In the genomic region with DNA sequence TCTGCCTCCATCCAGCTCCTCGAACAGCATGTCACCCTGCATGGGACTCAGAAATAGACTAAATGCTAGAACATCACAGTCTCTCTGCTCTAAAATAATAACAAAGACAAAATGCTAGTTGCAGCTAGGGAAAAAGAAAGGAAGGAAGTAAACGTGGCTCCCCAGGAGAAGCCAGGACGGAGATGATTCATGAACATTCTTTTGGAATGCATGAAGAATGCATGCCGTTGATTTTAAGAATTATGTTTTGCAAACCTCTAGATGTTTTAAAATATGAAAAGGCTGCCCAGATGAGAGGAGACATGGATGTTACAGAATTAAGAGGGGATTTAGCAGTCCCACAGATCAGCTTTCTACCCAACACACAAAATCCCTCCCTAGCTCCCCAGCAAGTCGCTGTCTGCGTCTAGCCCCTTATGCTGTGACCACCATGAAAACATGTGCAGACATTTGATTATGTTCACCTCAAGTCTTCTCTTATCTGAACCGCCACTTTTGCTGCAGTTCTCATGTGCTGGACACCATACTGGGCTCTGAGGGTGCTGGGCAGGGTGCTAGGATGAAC, we compare ENCODE assay signal across 14 cellular contexts.
A peak's percentile ranks its signal among the peaks of the same experiment; 100 is the strongest.
DNase-seq lines count a peak whose midpoint lies in the region; ATAC-seq and TF ChIP-seq lines count a peak whose summit lies in the region.
"Had no signal": no experiment of that assay in that cellular context is flagged by ENCODE, and none has a peak within 500 bp of the region (broad histone marks: within the 10 kb centered on the region; RNA-seq: fewer than 3 reads in every experiment).

No MANE protein-coding gene starts in this region.

- H3K36me3 ChIP-seq in SJCRH30: no peaks in the 10 kb centered on the region
- H3K36me3 ChIP-seq: MG63, prostate gland had no signal

- ATAC-seq in HG03135 (IDR thresholded peaks at IDR 0.05; ENCODE audit: unreplicated experiment): no peak
- no peak for ATAC-seq in GM19463 (IDR thresholded peaks at IDR 0.05; ENCODE audit: unreplicated experiment)
- ATAC-seq: stimulated activated naive CD8-positive, alpha-beta T cell treated with anti-CD3 and anti-CD28 coated beads, Interleukin-15, amount 100 ng/mL, for 72 hours; T-cell had no signal

- no peak for TF ChIP-seq CTCF in epithelial cell of esophagus (IDR thresholded peaks at IDR 0.05; ENCODE audit: insufficient read depth, low read depth, low read length, missing control alignments)

- peak; percentile 63 for DNase-seq in Daoy (ENCODE audit: low read depth)
- DNase-seq in SJCRH30: peak; percentile 74 to 75
- peak; percentile 8 for DNase-seq in epithelial cell of esophagus (ENCODE audit: low read depth)
- DNase-seq in skeletal muscle cell (ENCODE audit: low read depth): peak; percentile 19
- DNase-seq in Ammon's horn (ENCODE audit: low spot score): no peak
- DNase-seq in OCI-M1 (lab: John Stamatoyannopoulos, UW): no peak
- DNase-seq: MG63; midbrain; NCI-H2081; stimulated activated naive CD8-positive, alpha-beta T cell treated with anti-CD3 and anti-CD28 coated beads, Interleukin-15, amount 100 ng/mL, for 72 hours; T-cell had no signal

- peak overlapping the region; percentile 94 for H3K27ac ChIP-seq in SJCRH30
- H3K27ac ChIP-seq: prostate gland had no signal

- peaks cover 62% of the 10 kb centered on the region for H3K4me1 ChIP-seq in SJCRH30
- H3K4me1 ChIP-seq: prostate gland had no signal

- H3K27me3 ChIP-seq in SJCRH30: no peaks in the 10 kb centered on the region
- H3K27me3 ChIP-seq: MG63 had no signal

- H3K9me3 ChIP-seq in SJCRH30 (replicated peaks): no peaks in the 10 kb centered on the region
- H3K9me3 ChIP-seq: MG63, prostate gland had no signal

- H3K4me3 ChIP-seq in SJCRH30: no peak overlapping the region
- H3K4me3 ChIP-seq in epithelial cell of esophagus (ENCODE audit: low read length): no peak overlapping the region
- no peak overlapping the region for H3K4me3 ChIP-seq in skeletal muscle cell (ENCODE audit: low read depth, low read length)
- H3K4me3 ChIP-seq: MG63, prostate gland had no signal

Comparison
In these comparisons a context has a peak if more than half of its experiments do, and no peak if none do; other contexts are left out.
1. DNase-seq: peak in Daoy (single experiment), SJCRH30 (2 of 2), epithelial cell of esophagus (single experiment) and skeletal muscle cell (single experiment); none in Ammon's horn (single experiment) and OCI-M1 (single experiment).